ENCODE assay signal across 23 cellular contexts in the genomic region with DNA sequence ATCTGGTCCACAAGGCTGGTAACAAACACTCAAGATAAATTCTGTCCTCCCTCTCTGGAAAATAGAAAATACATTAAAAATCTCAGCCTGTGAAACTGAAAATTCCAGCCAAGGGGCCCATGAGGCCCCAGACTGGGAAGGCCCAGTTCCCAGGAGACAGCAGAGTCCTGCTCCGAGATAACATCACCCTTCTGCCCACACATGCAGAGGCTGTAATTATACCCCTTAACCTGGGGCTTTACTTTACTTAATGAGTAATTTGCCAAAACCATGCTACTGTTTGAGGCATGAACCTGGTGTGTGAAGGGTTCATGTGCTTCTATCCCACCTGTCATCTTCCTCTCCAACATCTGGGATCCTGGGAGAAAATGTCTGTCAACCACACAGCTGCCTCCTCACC.
"Had no signal": no experiment of that assay in that cellular context is flagged by ENCODE, and none has a peak within 500 bp of the region (broad histone marks: within the 10 kb centered on the region; RNA-seq: fewer than 3 reads in every experiment).

No MANE protein-coding gene starts in this region.

- H3K27ac Mint-ChIP-seq: activated CD4-positive, alpha-beta memory T cell treated with anti-CD3 and anti-CD28 coated beads, Interleukin-2, amount 10 ng/mL, durations not matched to agents 7 days and 5 days; activated CD4-positive, alpha-beta T cell treated with anti-CD3 and anti-CD28 coated beads, Interleukin-2, amount 10 ng/mL, durations not matched to agents 24 days and 14 days; activated T-helper 17 cell treated with anti-CD3 and anti-CD28 coated beads, Interleukin-2, amount 50 U/mL, for 72 hours; immature natural killer cell; naive thymus-derived CD4-positive, alpha-beta T cell; T-helper 17 cell had no signal

- H3K4me3 ChIP-seq: gastroesophageal sphincter, pancreas, right atrium auricular region, spleen, tibial nerve had no signal

- H3K9me3 ChIP-seq: gastroesophageal sphincter, pancreas, right atrium auricular region, spleen, tibial nerve had no signal

- DNase-seq: activated CD4-positive, alpha-beta memory T cell treated with anti-CD3 and anti-CD28 coated beads, Interleukin-2, amount 10 ng/mL, durations not matched to agents 7 days and 5 days; activated CD4-positive, alpha-beta T cell treated with anti-CD3 and anti-CD28 coated beads, Interleukin-2, amount 10 ng/mL, durations not matched to agents 24 days and 14 days; activated CD4-positive, CD25-positive, alpha-beta regulatory T cell treated with anti-CD3 and anti-CD28 coated beads, Interleukin-2, amount 50 U/mL, for 72 hours; activated gamma-delta T cell treated with Interleukin-2 at 50 U/mL for 16 hours; activated naive CD4-positive, alpha-beta T cell treated with anti-CD3 and anti-CD28 coated beads, Interleukin-2, amount 50 U/mL, for 16 hours; activated T-cell treated with anti-CD3 and anti-CD28 coated beads, Interleukin-2, amount 50 U/mL, for 4 hours; amniotic stem cell; brain microvascular endothelial cell; caudate nucleus; hippocampal formation; immature natural killer cell; midbrain; naive thymus-derived CD4-positive, alpha-beta T cell; nucleus accumbens; pancreas; spleen; stimulated activated naive CD4-positive, alpha-beta T cell; T-helper 17 cell had no signal

- H3K27me3 Mint-ChIP-seq: activated CD4-positive, alpha-beta memory T cell treated with anti-CD3 and anti-CD28 coated beads, Interleukin-2, amount 10 ng/mL, durations not matched to agents 7 days and 5 days; activated CD4-positive, alpha-beta T cell treated with anti-CD3 and anti-CD28 coated beads, Interleukin-2, amount 10 ng/mL, durations not matched to agents 24 days and 14 days had no signal

- H3K9me3 Mint-ChIP-seq: activated CD4-positive, alpha-beta memory T cell treated with anti-CD3 and anti-CD28 coated beads, Interleukin-2, amount 10 ng/mL, durations not matched to agents 7 days and 5 days; activated CD4-positive, alpha-beta T cell treated with anti-CD3 and anti-CD28 coated beads, Interleukin-2, amount 10 ng/mL, durations not matched to agents 24 days and 14 days; activated T-cell treated with anti-CD3 and anti-CD28 coated beads, Interleukin-2, amount 50 U/mL, for 4 hours; activated T-helper 17 cell treated with anti-CD3 and anti-CD28 coated beads, Interleukin-2, amount 50 U/mL, for 72 hours; immature natural killer cell; naive thymus-derived CD4-positive, alpha-beta T cell had no signal

- H3K27ac ChIP-seq: brain microvascular endothelial cell, gastroesophageal sphincter, pancreas, right atrium auricular region, spleen, tibial nerve had no signal

- H3K36me3 ChIP-seq: brain microvascular endothelial cell, gastroesophageal sphincter, pancreas, right atrium auricular region, spleen, tibial nerve had no signal

- ATAC-seq: activated T-cell treated with anti-CD3 and anti-CD28 coated beads, Interleukin-2, amount 50 U/mL, for 4 hours; activated T-helper 17 cell treated with anti-CD3 and anti-CD28 coated beads, Interleukin-2, amount 50 U/mL, for 72 hours; gastroesophageal sphincter; naive thymus-derived CD4-positive, alpha-beta T cell; pancreas; T-helper 17 cell had no signal

- H3K4me3 Mint-ChIP-seq: activated CD4-positive, alpha-beta memory T cell treated with anti-CD3 and anti-CD28 coated beads, Interleukin-2, amount 10 ng/mL, durations not matched to agents 7 days and 5 days; activated CD4-positive, alpha-beta T cell treated with anti-CD3 and anti-CD28 coated beads, Interleukin-2, amount 10 ng/mL, durations not matched to agents 24 days and 14 days; activated T-cell treated with anti-CD3 and anti-CD28 coated beads, Interleukin-2, amount 50 U/mL, for 4 hours; activated T-helper 17 cell treated with anti-CD3 and anti-CD28 coated beads, Interleukin-2, amount 50 U/mL, for 72 hours; immature natural killer cell; naive thymus-derived CD4-positive, alpha-beta T cell; neural crest cell; T-helper 17 cell had no signal

- H3K4me1 ChIP-seq: pancreas, right atrium auricular region, spleen, tibial nerve had no signal

- H3K36me3 Mint-ChIP-seq: immature natural killer cell; naive thymus-derived CD4-positive, alpha-beta T cell had no signal

- H3K4me1 Mint-ChIP-seq: activated CD4-positive, alpha-beta memory T cell treated with anti-CD3 and anti-CD28 coated beads, Interleukin-2, amount 10 ng/mL, durations not matched to agents 7 days and 5 days; activated CD4-positive, alpha-beta T cell treated with anti-CD3 and anti-CD28 coated beads, Interleukin-2, amount 10 ng/mL, durations not matched to agents 24 days and 14 days; activated T-helper 17 cell treated with anti-CD3 and anti-CD28 coated beads, Interleukin-2, amount 50 U/mL, for 72 hours; immature natural killer cell; naive thymus-derived CD4-positive, alpha-beta T cell; T-helper 17 cell had no signal

- H3K27me3 ChIP-seq: brain microvascular endothelial cell, gastroesophageal sphincter, pancreas, right atrium auricular region, spleen, tibial nerve had no signal
